8 cellular contexts compared by ENCODE assay signal in the genomic region with DNA sequence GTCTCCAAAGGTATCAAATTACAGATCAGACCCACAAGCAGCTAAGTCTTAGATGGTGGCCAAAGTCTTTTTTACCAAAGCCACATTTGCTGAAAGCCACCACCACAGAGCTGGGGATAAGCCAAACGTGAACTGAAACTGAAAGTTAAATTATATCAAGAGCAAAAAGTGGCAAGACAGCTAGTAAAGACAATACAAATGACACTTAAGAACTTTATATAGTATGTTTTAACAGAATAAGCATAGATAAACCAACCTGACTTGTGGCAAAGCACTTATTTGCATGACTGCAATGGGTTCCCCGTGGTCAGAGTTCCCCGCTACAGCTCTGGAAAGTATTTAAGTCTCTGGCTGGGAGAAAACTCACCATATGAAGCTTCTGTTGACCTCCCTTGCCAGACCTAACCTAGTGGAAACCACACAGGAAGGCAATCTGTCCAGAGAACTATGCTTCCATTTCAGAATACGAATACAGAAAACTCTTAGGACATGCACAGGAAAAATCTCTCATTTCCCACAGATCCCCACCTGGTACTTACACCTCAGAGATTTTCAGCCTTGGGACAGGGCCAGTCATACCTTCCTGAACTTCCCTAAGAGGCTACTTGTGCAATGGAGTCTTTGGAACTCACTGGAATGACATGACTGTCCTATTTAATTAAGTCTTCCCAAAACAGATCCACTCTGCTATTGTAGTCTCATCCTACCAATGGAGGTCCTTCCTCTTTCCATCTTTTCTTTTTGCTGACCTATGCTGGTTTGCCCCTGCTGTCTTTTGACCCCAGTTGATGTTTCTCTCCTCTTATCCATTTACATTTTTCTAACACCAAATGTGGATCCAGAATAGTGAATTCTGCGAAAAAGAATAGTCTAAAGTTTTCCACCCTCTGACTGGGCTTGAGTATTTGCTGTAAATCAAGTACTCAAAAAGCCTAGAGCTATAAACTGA.
DNase-seq lines count a peak whose midpoint lies in the region; ATAC-seq and TF ChIP-seq lines count a peak whose summit lies in the region.

No MANE protein-coding gene starts in this region.

- H3K4me2 ChIP-seq in H9 (ENCODE audit: insufficient read depth, insufficient read length, low read length): no peak overlapping the region

- no peak overlapping the region for H3K56ac ChIP-seq in H9 (ENCODE audit: insufficient read length, low read depth, low read length)

- H3K36me3 Mint-ChIP-seq in activated T-cell treated with anti-CD3 and anti-CD28 coated beads, Interleukin-2, amount 50 U/mL, for 4 hours (ENCODE audit: insufficient read depth): no peaks in the 10 kb centered on the region
- no peaks in the 10 kb centered on the region for H3K36me3 Mint-ChIP-seq in H9 (ENCODE audit: insufficient read depth in 1 of 3, low read depth in 3 of 3)

- H4K5ac ChIP-seq in H9 (ENCODE audit: insufficient read length, low read depth, low read length): no peak overlapping the region

- no peak overlapping the region for H3K14ac ChIP-seq in H9 (ENCODE audit: insufficient read depth, low read length)

- H3K27me3 Mint-ChIP-seq in activated T-cell treated with anti-CD3 and anti-CD28 coated beads, Interleukin-2, amount 50 U/mL, for 4 hours (ENCODE audit: low read depth): no peaks in the 10 kb centered on the region
- H3K27me3 Mint-ChIP-seq in H9 (ENCODE audit: low read depth): no peaks in the 10 kb centered on the region

- H3K79me1 ChIP-seq in H9 (ENCODE audit: insufficient read depth, low read depth, low read length, poor library complexity, severe bottlenecking): no peaks in the 10 kb centered on the region

- H2BK12ac ChIP-seq in H9 (ENCODE audit: insufficient read length, low read depth, low read length): no peak overlapping the region

- no peaks in the 10 kb centered on the region for H3K27me3 ChIP-seq in mononuclear cell (ENCODE audit: insufficient read depth, low read length)
- H3K27me3 ChIP-seq in H9 (ENCODE audit: insufficient read depth, low read length): no peaks in the 10 kb centered on the region

- DNase-seq in Right ventricle myocardium superior (no peak), left cardiac atrium (no peak), hippocampal formation (lab: John Stamatoyannopoulos, UW) (no peak), NCI-H524 (lab: John Stamatoyannopoulos, UW) (no peak), H9 (no peak)
- no peak for DNase-seq in activated T-cell treated with anti-CD3 and anti-CD28 coated beads, Interleukin-2, amount 50 U/mL, for 4 hours

- no peak for TF ChIP-seq CTCF in H9 (conservative IDR thresholded peaks at IDR 0.05)

- no peak overlapping the region for H2AFZ ChIP-seq in H9 (ENCODE audit: low read length)

- H3K4me1 ChIP-seq in mononuclear cell (ENCODE audit: insufficient read depth, low read length): peaks cover 6% of the 10 kb centered on the region
- no peaks in the 10 kb centered on the region for H3K4me1 ChIP-seq in H9 (ENCODE audit: insufficient read depth, low read length)

- no peaks in the 10 kb centered on the region for H3K23me2 ChIP-seq in H9 (ENCODE audit: insufficient read length, low read depth, low read length, poor library complexity, severe bottlenecking)

- no peak overlapping the region for H4K8ac ChIP-seq in H9 (replicated peaks; ENCODE audit: insufficient read length, low read depth, low read length)

- no peaks in the 10 kb centered on the region for H3K9me3 Mint-ChIP-seq in activated T-cell treated with anti-CD3 and anti-CD28 coated beads, Interleukin-2, amount 50 U/mL, for 4 hours
- H3K9me3 Mint-ChIP-seq in H9: no peaks in the 10 kb centered on the region

- peak overlapping the region; percentile 2 for H3K4me3 ChIP-seq in mononuclear cell (ENCODE audit: low read length)

- H2AK5ac ChIP-seq in H9 (ENCODE audit: insufficient read length, low read length): no peak overlapping the region

- peaks cover 36% of the 10 kb centered on the region for H3K4me1 Mint-ChIP-seq in activated T-cell treated with anti-CD3 and anti-CD28 coated beads, Interleukin-2, amount 50 U/mL, for 4 hours (ENCODE audit: low read depth)
- H3K4me1 Mint-ChIP-seq in H9: no peaks in the 10 kb centered on the region

- H4K20me1 ChIP-seq in H9 (ENCODE audit: control insufficient read depth, insufficient read depth, insufficient read length): no peaks in the 10 kb centered on the region

- H3K18ac ChIP-seq in H9 (ENCODE audit: insufficient read length, low read depth, low read length): no peak overlapping the region

- H3T11ph ChIP-seq in H9 (ENCODE audit: low read length): no peak overlapping the region

- H3K4ac ChIP-seq in H9 (ENCODE audit: low read depth, low read length): no peak overlapping the region

- intact Hi-C loops in Right ventricle myocardium superior (cut with DNase I) (no loop called here), left cardiac atrium (cut with DNase I) (no loop called here)

- H4K91ac ChIP-seq in H9 (ENCODE audit: insufficient read length, low read depth, low read length): no peak overlapping the region

- no peaks in the 10 kb centered on the region for H3K79me2 ChIP-seq in H9 (ENCODE audit: insufficient read depth, low read length)

- ATAC-seq in Right ventricle myocardium superior (ENCODE audit: poor library complexity): peak; percentile 21
- no peak for ATAC-seq in left cardiac atrium
- ATAC-seq in HG03095 (IDR thresholded peaks at IDR 0.05; ENCODE audit: unreplicated experiment): peak; percentile 78
- ATAC-seq in activated T-cell treated with anti-CD3 and anti-CD28 coated beads, Interleukin-2, amount 50 U/mL, for 4 hours: peak; percentile 65 to 69

- H3K9me3 ChIP-seq in mononuclear cell (ENCODE audit: low read depth, low read length): no peaks in the 10 kb centered on the region
- no peaks in the 10 kb centered on the region for H3K9me3 ChIP-seq in H9 (ENCODE audit: control insufficient read depth, low read depth, low read length)

- H3K23ac ChIP-seq in H9 (ENCODE audit: insufficient read length, low read depth, low read length): no peak overlapping the region

- H2BK5ac ChIP-seq in H9 (ENCODE audit: insufficient read length, low read length): no peak overlapping the region

- H2BK20ac ChIP-seq in H9 (ENCODE audit: low read depth, low read length, poor library complexity, severe bottlenecking): no peak overlapping the region

- H2BK15ac ChIP-seq in H9 (ENCODE audit: low read depth, low read length): no peak overlapping the region

- no peak overlapping the region for H3K27ac Mint-ChIP-seq in H9

- no peak overlapping the region for H3K9ac ChIP-seq in H9 (ENCODE audit: extremely low read depth, insufficient read length, low read length)

- WGBS in H9 (ENCODE audit: extremely low coverage, insufficient read length, low lambda C conversion rate): no CpG with 5 or more reads among the region's 5 CpGs

- H2BK120ac ChIP-seq in H9 (ENCODE audit: low read depth, low read length, poor library complexity, severe bottlenecking): no peak overlapping the region

- H3K27ac ChIP-seq in H9 (ENCODE audit: insufficient read length, low read depth, low read length): no peak overlapping the region

- H3K4me3 Mint-ChIP-seq in activated T-cell treated with anti-CD3 and anti-CD28 coated beads, Interleukin-2, amount 50 U/mL, for 4 hours: peak overlapping the region; percentile 59
- no peak overlapping the region for H3K4me3 Mint-ChIP-seq in H9

Comparison
In these comparisons a context has a peak if more than half of its experiments do, and no peak if none do; other contexts are left out.
1. ATAC-seq: peak in Right ventricle myocardium superior (single experiment), HG03095 (single experiment) and activated T-cell treated with anti-CD3 and anti-CD28 coated beads, Interleukin-2, amount 50 U/mL, for 4 hours (2 of 2); none in left cardiac atrium (0 of 2).